28 cellular contexts compared by ENCODE assay signal in genomic region chr19:5024282-5024681, GRCh38. TPM values are rescaled to one million over a fixed set of nuclear protein-coding genes. Genes with fewer than 3 reads are reported as not detected.
DNase-seq lines count a peak whose midpoint lies in the region; ATAC-seq, FAIRE-seq and TF ChIP-seq lines count a peak whose summit lies in the region.
"Had no signal": no experiment of that assay in that cellular context is flagged by ENCODE, and none has a peak within 500 bp of the region (broad histone marks: within the 10 kb centered on the region; RNA-seq: fewer than 3 reads in every experiment).

No MANE protein-coding gene starts in this region.

- TF ChIP-seq POLR2A in testis (IDR thresholded peaks at IDR 0.05), result no peak
- no peak for TF ChIP-seq POLR2A in HepG2 (IDR thresholded peaks at IDR 0.05; ENCODE audit: insufficient read depth in 1 of 2, low read depth in 2 of 2, low read length in 2 of 2)

- peaks cover 21% of the 10 kb centered on the region for H3K4me1 Mint-ChIP-seq in chondrocyte (ENCODE audit: low read depth)

- no peak overlapping the region for H3K4me3 ChIP-seq in left ventricle myocardium inferior
- H3K4me3 ChIP-seq in trophoblast cell (ENCODE audit: low read depth, low read length), result no peak overlapping the region
- H3K4me3 ChIP-seq in testis, result no peak overlapping the region
- H3K4me3 ChIP-seq in HepG2 (replicated peaks in 1 of 3; ENCODE audit: insufficient read depth in 1 of 3, low read depth in 2 of 3, low read length in 3 of 3), result no peak overlapping the region
- H3K4me3 ChIP-seq: PC-9 had no signal

- intact Hi-C loops in Right ventricle myocardium superior (cut with DNase I) (no loop called here), left ventricle myocardium inferior (cut with micrococcal nuclease) (no loop called here), testis (cut with DNase I; ENCODE audit: low total_unique reads) (no loop called here), HepG2 (cut with micrococcal nuclease; ENCODE audit: unreplicated experiment) (no loop called here)

- no peak overlapping the region for H4K91ac ChIP-seq in trophoblast cell (ENCODE audit: low read depth, low read length)

- H2BK5ac ChIP-seq in trophoblast cell (ENCODE audit: low read depth, low read length, poor library complexity), result no peak overlapping the region

- no peak overlapping the region for H3K4me3 Mint-ChIP-seq in chondrocyte (ENCODE audit: unreplicated experiment)
- H3K4me3 Mint-ChIP-seq: activated naive CD4-positive, alpha-beta T cell treated with anti-CD3 and anti-CD28 coated beads for 36 hours; CD4-positive, alpha-beta T cell; stimulated activated effector memory CD8-positive, alpha-beta T cell treated with anti-CD3 and anti-CD28 coated beads, Interleukin-12 subunit alpha, Interleukin-12 subunit beta, amount 100 ng/mL, for 72 hours; WTC11 had no signal

- H3K36me3 Mint-ChIP-seq in chondrocyte (ENCODE audit: low read depth), result no peaks in the 10 kb centered on the region
- H3K36me3 Mint-ChIP-seq: WTC11 had no signal

- POLR2A ChIA-PET in HepG2 (lab: Yijun Ruan, JAX), result no interaction called here

- H2AK5ac ChIP-seq in trophoblast cell (ENCODE audit: low read length), result no peak overlapping the region

- H3K18ac ChIP-seq in trophoblast cell (ENCODE audit: low read length), result no peak overlapping the region

- H3K9ac ChIP-seq in trophoblast cell (ENCODE audit: low read length) (no peak overlapping the region), HepG2 (ENCODE audit: insufficient read depth, low read depth, low read length) (no peak overlapping the region)

- H2AFZ ChIP-seq in trophoblast cell (ENCODE audit: insufficient read depth, low read length, poor library complexity) (no peak overlapping the region), HepG2 (ENCODE audit: low read length) (no peak overlapping the region)
- H2AFZ ChIP-seq: PC-9 had no signal

- H3K36me3 ChIP-seq in left ventricle myocardium inferior, result no peaks in the 10 kb centered on the region
- peaks cover 18 to 24% of the 10 kb centered on the region in 2 experiments for H3K36me3 ChIP-seq in trophoblast cell (ENCODE audit: control insufficient read depth in 1 of 2, insufficient read depth in 2 of 2, low read length in 2 of 2)
- H3K36me3 ChIP-seq in testis (ENCODE audit: low read depth, missing control alignments), result no peaks in the 10 kb centered on the region
- H3K36me3 ChIP-seq in HepG2 (replicated peaks in 1 of 2; ENCODE audit: control insufficient read depth in 1 of 2, insufficient read depth in 2 of 2, low read length in 2 of 2), result peaks cover 4 to 8% of the 10 kb centered on the region in 2 experiments; a peak in 2 of 5 replicates
- H3K36me3 ChIP-seq: brain microvascular endothelial cell had no signal

- H3K23ac ChIP-seq in trophoblast cell (ENCODE audit: low read length), result no peak overlapping the region

- CTCF ChIA-PET in HepG2 (lab: Yijun Ruan, JAX; ENCODE audit: low intra/inter-chr PET ratio, low total read pairs), result no interaction called here

- in situ Hi-C loops in HepG2 (cut with HindIII; ENCODE audit: extremely low pct_ligation_motif_present, low pct_unique_long_range_greater_than_20kb), result no loop called here

- FAIRE-seq in HepG2 (lab: Jason Lieb, UNC), result no peak
- FAIRE-seq: colon had no signal

- H4K20me1 ChIP-seq in HepG2 (ENCODE audit: insufficient read depth, low read length), result peaks cover 42% of the 10 kb centered on the region

- H3K4me2 ChIP-seq in trophoblast cell (ENCODE audit: low read length), result no peak overlapping the region
- H3K4me2 ChIP-seq in HepG2 (ENCODE audit: low read depth, low read length), result no peak overlapping the region
- H3K4me2 ChIP-seq: PC-9 had no signal

- H3K27me3 Mint-ChIP-seq in chondrocyte (ENCODE audit: low read depth), result no peaks in the 10 kb centered on the region
- H3K27me3 Mint-ChIP-seq: CD4-positive, alpha-beta T cell; progenitor cell of endocrine pancreas had no signal

- no peaks in the 10 kb centered on the region for H3K27me3 ChIP-seq in left ventricle myocardium inferior (ENCODE audit: low read depth)
- H3K27me3 ChIP-seq in trophoblast cell (ENCODE audit: insufficient read depth, low read length), result no peaks in the 10 kb centered on the region
- H3K27me3 ChIP-seq in testis, result no peaks in the 10 kb centered on the region
- H3K27me3 ChIP-seq in HepG2 (ENCODE audit: control insufficient read depth in 1 of 2, insufficient read depth in 2 of 2, low read length in 2 of 2), result no peaks in the 10 kb centered on the region
- H3K27me3 ChIP-seq: brain microvascular endothelial cell had no signal

- H3K4me1 ChIP-seq in left ventricle myocardium inferior, result peaks cover 51% of the 10 kb centered on the region
- peaks cover 7% of the 10 kb centered on the region in 2 experiments for H3K4me1 ChIP-seq in trophoblast cell (ENCODE audit: control insufficient read depth in 1 of 2, insufficient read depth in 2 of 2, low read length in 2 of 2)
- H3K4me1 ChIP-seq in testis, result peaks cover 26% of the 10 kb centered on the region
- peaks cover 4% of the 10 kb centered on the region for H3K4me1 ChIP-seq in HepG2 (ENCODE audit: insufficient read depth, low read length)

- peak overlapping the region; percentile 57 for H3K27ac Mint-ChIP-seq in chondrocyte (ENCODE audit: unreplicated experiment)
- H3K27ac Mint-ChIP-seq: activated naive CD4-positive, alpha-beta T cell treated with anti-CD3 and anti-CD28 coated beads for 36 hours; CD4-positive, alpha-beta T cell; progenitor cell of endocrine pancreas; stimulated activated effector memory CD8-positive, alpha-beta T cell treated with anti-CD3 and anti-CD28 coated beads, Interleukin-12 subunit alpha, Interleukin-12 subunit beta, amount 100 ng/mL, for 72 hours; WTC11 had no signal

- H3K79me2 ChIP-seq in trophoblast cell (ENCODE audit: control insufficient read depth, insufficient read depth, low read length, poor library complexity) (peaks cover 18% of the 10 kb centered on the region), HepG2 (ENCODE audit: insufficient read depth, low read length) (peaks cover 11% of the 10 kb centered on the region)

- peak overlapping the region; percentile 34 for H3K4ac ChIP-seq in trophoblast cell (ENCODE audit: low read depth, low read length)

- no peaks in the 10 kb centered on the region for H3K79me1 ChIP-seq in trophoblast cell (ENCODE audit: low read length)

- H2BK12ac ChIP-seq in trophoblast cell (ENCODE audit: low read length), result no peak overlapping the region

- no peak overlapping the region for H4K12ac ChIP-seq in trophoblast cell (ENCODE audit: low read depth, low read length)

- no peaks in the 10 kb centered on the region for H3K9me3 ChIP-seq in left ventricle myocardium inferior (replicated peaks)
- peaks cover 9% of the 10 kb centered on the region for H3K9me3 ChIP-seq in trophoblast cell (ENCODE audit: insufficient read depth, low read depth, low read length)
- H3K9me3 ChIP-seq in testis, result no peaks in the 10 kb centered on the region
- no peaks in the 10 kb centered on the region for H3K9me3 ChIP-seq in HepG2 (ENCODE audit: low read length)

- TF ChIP-seq EP300 in HepG2 (IDR thresholded peaks at IDR 0.05; ENCODE audit: low read depth in 2 of 2, low read length in 2 of 2), result no peak
- no peak for TF ChIP-seq EP300 in HepG2 (CRISPR knock-in tag; IDR thresholded peaks at IDR 0.05; ENCODE audit: borderline replicate concordance)

- no peak overlapping the region for H2BK120ac ChIP-seq in trophoblast cell (ENCODE audit: insufficient read depth, low read length, poor library complexity)

- no peaks in the 10 kb centered on the region for H3K9me3 Mint-ChIP-seq in chondrocyte (ENCODE audit: low read depth)
- H3K9me3 Mint-ChIP-seq: activated naive CD4-positive, alpha-beta T cell treated with anti-CD3 and anti-CD28 coated beads for 36 hours; CD4-positive, alpha-beta T cell; stimulated activated effector memory CD8-positive, alpha-beta T cell treated with anti-CD3 and anti-CD28 coated beads, Interleukin-12 subunit alpha, Interleukin-12 subunit beta, amount 100 ng/mL, for 72 hours; WTC11 had no signal

- no peak for DNase-seq in Right ventricle myocardium superior
- no peak for DNase-seq in left ventricle myocardium inferior
- DNase-seq in chondrocyte (ENCODE audit: low spot score), result no peak
- DNase-seq in trophoblast cell, result peak in 1 of 2 donors; percentile 53
- peak; percentile 64 for DNase-seq in testis
- DNase-seq in NCI-H1694 treated with DMSO at 0.1 percent for 48 hours (lab: John Stamatoyannopoulos, UW), result no peak
- no peak for DNase-seq in superior temporal gyrus (ENCODE audit: extremely low spot score)
- no peak for DNase-seq in HepG2 (ENCODE audit: low spot score)
- DNase-seq: 8988T; activated CD4-positive, alpha-beta T cell treated with anti-CD3 and anti-CD28 coated beads, Interleukin-2, amount 50 U/mL, for 4 hours; activated naive CD4-positive, alpha-beta T cell treated with anti-CD3 and anti-CD28 coated beads for 36 hours; brain microvascular endothelial cell; CD4-positive, alpha-beta T cell; effector CD4-positive, alpha-beta T cell; Kasumi-1; MV-4-11; NCI-H187; NCI-H2171; NCI-H524; NK-92 treated with Interleukin-12 subunit alpha and Interleukin-12 subunit beta, amount 100 ng/mL, for 24 hours; PC-9; SHP77; stimulated activated CD4-positive, alpha-beta T cell treated with anti-CD3 and anti-CD28 coated beads, Interleukin-12 subunit alpha, Interleukin-12 subunit beta, amount 100 ng/mL, for 4 hours; stimulated activated CD4-positive, alpha-beta T cell treated with anti-CD3 and anti-CD28 coated beads, Interleukin-4, amount 100 ng/mL, for 24 hours had no signal

- no TSS peak for BruUV-seq in HepG2 (replicated peaks; lab: Mats Ljungman, UMichigan)

- TF ChIP-seq CTCF in left ventricle myocardium inferior (IDR thresholded peaks at IDR 0.05; ENCODE audit: borderline replicate concordance), result no peak
- TF ChIP-seq CTCF in chondrocyte (IDR thresholded peaks at IDR 0.05), result no peak
- no peak for TF ChIP-seq CTCF in testis (IDR thresholded peaks at IDR 0.05)
- TF ChIP-seq CTCF in HepG2 (CRISPR knock-in tag; IDR thresholded peaks at IDR 0.05), result no peak

- no CpG with 5 or more reads among the region's 10 CpGs for WGBS in trophoblast cell (ENCODE audit: extremely low coverage, insufficient coverage, insufficient read length)
- WGBS in testis, 2 donors, result 22 to 59% methylated on average over 3 to 10 of the region's 10 CpGs
- WGBS in HepG2 (ENCODE audit: low lambda C conversion rate), result 95% methylated on average over 6 of the region's 10 CpGs

- H3K14ac ChIP-seq in trophoblast cell (ENCODE audit: low read length), result no peak overlapping the region

- TF ChIP-seq RAD21 in HepG2 (CRISPR knock-in tag; IDR thresholded peaks at IDR 0.05), result no peak

- H4K8ac ChIP-seq in trophoblast cell (ENCODE audit: low read depth, low read length), result no peak overlapping the region

- ATAC-seq in Right ventricle myocardium superior (ENCODE audit: poor library complexity), result peak; percentile 26
- no peak for ATAC-seq in HepG2
- ATAC-seq: stimulated activated effector memory CD8-positive, alpha-beta T cell treated with anti-CD3 and anti-CD28 coated beads, Interleukin-12 subunit alpha, Interleukin-12 subunit beta, amount 100 ng/mL, for 72 hours; WTC11 had no signal

- H3K27ac ChIP-seq in left ventricle myocardium inferior (replicated peaks) (no peak overlapping the region), trophoblast cell (ENCODE audit: low read depth, low read length) (no peak overlapping the region), testis (peak overlapping the region in 1 of 2 donors; percentile 10), HepG2 (ENCODE audit: extremely low read length, insufficient read depth, low read length) (no peak overlapping the region)
- H3K27ac ChIP-seq: brain microvascular endothelial cell, PC-9 had no signal

RNA-seq across cellular contexts. Expression of gene KDM4B, which starts 55.4 kb away (rescaled TPM):
- 34.6 TPM for total RNA-seq in Right ventricle myocardium superior
- 34.1 TPM for total RNA-seq in left ventricle myocardium inferior
- 50.7 to 53.2 TPM (median 52.2 TPM) in 3 replicates for total RNA-seq in chondrocyte
- 37.1 and 37.3 TPM in 2 replicates for polyA plus RNA-seq in trophoblast cell (2013)
- total RNA-seq in testis, result 10 to 100 TPM; 67.7 to 72.7 TPM
- 33.3 TPM for polyA plus RNA-seq in testis (ENCODE audit: insufficient read depth, low read depth, low replicate concordance)
- 4.4 and 4.9 TPM in 2 replicates for total RNA-seq in HepG2 (2016; rRNA removed; fragmentation: Illumina TruSeq; extraction: Trizol)
- 8.2 and 11.5 TPM in 2 replicates for total RNA-seq in HepG2 (2016; cell fraction: cytosol; rRNA removed; fragmentation: Illumina TruSeq; extraction: Trizol; ENCODE audit: low read depth)
- total RNA-seq in HepG2 (2016; cell fraction: insoluble cytoplasmic fraction; rRNA removed; fragmentation: Illumina TruSeq; extraction: Trizol), result 3.5 and 4.9 TPM in 2 replicates
- total RNA-seq in HepG2 (2016; cell fraction: membrane; rRNA removed; fragmentation: Illumina TruSeq; extraction: Trizol), result 3.1 and 3.8 TPM in 2 replicates
- 3.9 and 4.5 TPM in 2 replicates for total RNA-seq in HepG2 (2016; cell fraction: nucleus; rRNA removed; fragmentation: Illumina TruSeq; extraction: Trizol)
- 14.6 and 18.6 TPM in 2 replicates for polyA plus RNA-seq in HepG2 (2011; rRNA removed)
- polyA plus RNA-seq in HepG2 (2011; cell fraction: cytosol; rRNA removed), result 6.9 and 11.2 TPM in 2 replicates
- polyA plus RNA-seq in HepG2 (2011; cell fraction: nucleus; rRNA removed), result 33.5 and 43.5 TPM in 2 replicates
- polyA plus RNA-seq in HepG2 (2012), result 13.7 TPM in 2 replicates
- 0.49 and 0.51 TPM in 2 replicates for polyA plus RNA-seq in HepG2 (2016; cell fraction: cytosol; fragmentation: Illumina TruSeq; extraction: Trizol; ENCODE audit: low read depth)
- 4.1 and 5.2 TPM in 2 replicates for polyA plus RNA-seq in HepG2 (2016; cell fraction: insoluble cytoplasmic fraction; fragmentation: Illumina TruSeq; extraction: Trizol; ENCODE audit: low read depth)
- polyA plus RNA-seq in HepG2 (2016; cell fraction: membrane; fragmentation: Illumina TruSeq; extraction: Trizol; ENCODE audit: low read depth), result 0.86 and 1.2 TPM in 2 replicates
- polyA plus RNA-seq in HepG2 (2016; cell fraction: nucleus; fragmentation: Illumina TruSeq; extraction: Trizol; ENCODE audit: insufficient read depth, low read depth), result 7.8 and 9.0 TPM in 2 replicates
- polyA minus RNA-seq in HepG2 (2011; rRNA and poly(A)+ RNA removed; ENCODE audit: low replicate concordance), result 27.9 and 166 TPM in 2 replicates
- 29.8 and 30.8 TPM in 2 replicates for polyA minus RNA-seq in HepG2 (2011; cell fraction: cytosol; rRNA and poly(A)+ RNA removed)
- 29.2 and 30.7 TPM in 2 replicates for polyA minus RNA-seq in HepG2 (2011; cell fraction: nucleus; rRNA and poly(A)+ RNA removed)
